In the genomic region with DNA sequence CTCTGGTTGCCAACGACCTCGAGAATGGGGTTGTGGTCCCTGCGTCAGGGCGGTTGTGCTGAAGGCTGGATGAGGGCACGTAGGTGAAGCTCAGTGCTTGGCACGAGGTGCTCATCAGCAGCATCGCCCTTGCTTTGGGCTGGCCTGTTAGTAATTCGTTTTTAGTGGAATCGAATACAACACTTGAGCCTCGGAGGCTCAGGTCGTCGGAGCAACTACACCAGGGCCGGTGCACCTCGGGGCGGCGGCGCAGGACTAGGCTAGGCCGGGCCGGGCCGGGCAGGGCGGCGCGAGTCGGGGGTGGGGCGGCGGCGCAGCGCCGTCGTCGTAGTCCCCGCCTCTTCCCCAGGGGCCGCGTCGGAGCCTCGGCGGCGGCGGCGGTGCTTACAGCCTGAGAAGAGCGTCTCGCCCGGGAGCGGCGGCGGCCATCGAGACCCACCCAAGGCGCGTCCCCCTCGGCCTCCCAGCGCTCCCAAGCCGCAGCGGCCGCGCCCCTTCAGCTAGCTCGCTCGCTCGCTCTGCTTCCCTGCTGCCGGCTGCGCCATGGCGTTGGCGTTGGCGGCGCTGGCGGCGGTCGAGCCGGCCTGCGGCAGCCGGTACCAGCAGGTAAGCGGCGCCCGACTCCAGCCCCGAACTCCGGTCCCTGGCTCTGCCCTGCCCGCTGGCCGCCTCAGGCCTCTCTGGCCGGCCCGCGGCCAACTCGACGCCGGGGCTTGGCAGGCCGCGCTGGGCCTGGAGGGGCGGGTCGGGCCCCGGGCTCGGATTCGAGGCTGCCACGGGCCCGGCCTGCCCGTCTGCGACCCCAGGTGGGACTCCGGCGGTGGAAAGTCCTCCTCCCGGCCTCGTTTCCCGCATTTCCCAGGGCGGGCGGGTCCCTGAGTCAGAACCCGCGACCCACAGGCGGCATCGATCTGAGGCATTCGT, we compare ENCODE assay signal across 8 cellular contexts. TPM values are rescaled to one million over a fixed set of nuclear protein-coding genes. Genes with fewer than 3 reads are reported as not detected.
A peak's percentile ranks its signal among the peaks of the same experiment; 100 is the strongest.
DNase-seq lines count a peak whose midpoint lies in the region; ATAC-seq and TF ChIP-seq lines count a peak whose summit lies in the region.

A gene with protein sequence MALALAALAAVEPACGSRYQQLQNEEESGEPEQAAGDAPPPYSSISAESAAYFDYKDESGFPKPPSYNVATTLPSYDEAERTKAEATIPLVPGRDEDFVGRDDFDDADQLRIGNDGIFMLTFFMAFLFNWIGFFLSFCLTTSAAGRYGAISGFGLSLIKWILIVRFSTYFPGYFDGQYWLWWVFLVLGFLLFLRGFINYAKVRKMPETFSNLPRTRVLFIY (plus strand): TSS at position 348 of the 924 bp plus-strand sequence. CDS start 196 bp downstream, at position 544.

- CTCF ChIA-PET in SK-N-SH (lab: Yijun Ruan, JAX), result interaction anchor here (0.8 to 3.9 kb wide), 16 partner anchors 10 to 121 kb away, joined by 3 to 35 read pairs (median 4); a partner anchor contains a TSS
- CTCF ChIA-PET in activated naive CD4-positive, alpha-beta T cell treated with anti-CD3 and anti-CD28 coated beads, Interleukin-2, amount 10 ng/mL, durations not matched to agents 7 days and 5 days (lab: Charles Lee), result interaction anchor here (0.8 to 5.0 kb wide), 14 partner anchors 13 to 417 kb away, joined by 3 to 45 read pairs (median 4); a partner anchor contains a TSS

- peak within 1 kb of the TSS; percentile 98 for H3K27ac Mint-ChIP-seq in activated naive CD4-positive, alpha-beta T cell treated with anti-CD3 and anti-CD28 coated beads, Interleukin-2, amount 10 ng/mL, durations not matched to agents 7 days and 5 days

- H2AFZ ChIP-seq in GM23248 (peak within 1 kb of the TSS; percentile 93), SK-N-SH (ENCODE audit: low read depth) (peak within 1 kb of the TSS; percentile 99)

- 2 to 3% methylated on average over 51 to 67 of the region's 106 CpGs for WGBS in GM23248 (ENCODE audit: low coverage in 1 of 2, low lambda C conversion rate in 2 of 2, missing lambda C conversion rate in 2 of 2), 2 experiments
- 21% methylated on average over 21 of the region's 106 CpGs for WGBS in SK-N-SH (ENCODE audit: low lambda C conversion rate)
- WGBS in suprapubic skin, result 5% methylated on average over 40 of the region's 106 CpGs

- H3K9ac ChIP-seq in ES-I3 (ENCODE audit: low read depth, low read length) (peak within 1 kb of the TSS; percentile 58), GM23248 (peak within 1 kb of the TSS; percentile 96), SK-N-SH (peak within 1 kb of the TSS; percentile 97)

- peaks cover 15% of the 10 kb centered on the region; the same call in 1 of the 2 replicates for H4K20me1 ChIP-seq in GM23248 (ENCODE audit: insufficient read depth)
- H4K20me1 ChIP-seq in SK-N-SH (ENCODE audit: insufficient read depth), result peaks cover 40% of the 10 kb centered on the region

- peak within 1 kb of the TSS; percentile 99 for H3K4me2 ChIP-seq in GM23248 (ENCODE audit: unreplicated experiment)
- H3K4me2 ChIP-seq in SK-N-SH, result peak within 1 kb of the TSS; percentile 95

- DNase-seq in GM23248 (peak; percentile 93), LHCN-M2 (ENCODE audit: low read depth) (peak; percentile 73), SK-N-SH (peak; percentile 93), globus pallidus (ENCODE audit: low spot score) (peak; percentile 83), omental fat pad (ENCODE audit: low spot score) (peak; percentile 48), suprapubic skin (ENCODE audit: low spot score in 2 of 2) (peak; percentile 87 to 90)
- DNase-seq in activated naive CD4-positive, alpha-beta T cell treated with anti-CD3 and anti-CD28 coated beads, Interleukin-2, amount 10 ng/mL, durations not matched to agents 7 days and 5 days, result peak; percentile 89

- no peaks in the 10 kb centered on the region for H3K9me3 ChIP-seq in ES-I3 (ENCODE audit: control insufficient read depth, insufficient read depth, low read length)
- no peaks in the 10 kb centered on the region for H3K9me3 ChIP-seq in GM23248 (ENCODE audit: low read depth)
- no peaks in the 10 kb centered on the region for H3K9me3 ChIP-seq in SK-N-SH
- H3K9me3 ChIP-seq in suprapubic skin, result no peaks in the 10 kb centered on the region

- H3K27ac ChIP-seq in GM23248 (peak within 1 kb of the TSS; percentile 91), SK-N-SH (ENCODE audit: low read depth in 2 of 2, low read length in 1 of 2) (peak within 1 kb of the TSS; percentile 85 to 93), suprapubic skin (peak within 1 kb of the TSS; percentile 95)

- in situ Hi-C loops in GM23248 (cut with MboI), result no loop called here

- TF ChIP-seq CTCF in SK-N-SH (IDR thresholded peaks at IDR 0.05) (no peak), omental fat pad (IDR thresholded peaks at IDR 0.05) (no peak), suprapubic skin (IDR thresholded peaks at IDR 0.05) (no peak)

- H3K4me1 ChIP-seq in ES-I3 (ENCODE audit: insufficient read depth, low read length), result no peaks in the 10 kb centered on the region
- peaks cover 18% of the 10 kb centered on the region for H3K4me1 ChIP-seq in GM23248 (ENCODE audit: insufficient read depth)
- H3K4me1 ChIP-seq in SK-N-SH (ENCODE audit: control insufficient read depth in 1 of 2, insufficient read depth in 2 of 2, low read depth in 1 of 2, low read length in 1 of 2), result peaks cover 5 to 12% of the 10 kb centered on the region in 2 experiments; a peak in 3 of 4 replicates
- peaks cover 51% of the 10 kb centered on the region for H3K4me1 ChIP-seq in suprapubic skin

- H3K36me3 ChIP-seq in ES-I3 (ENCODE audit: insufficient read depth, low read length) (peaks cover 2% of the 10 kb centered on the region; the same call in 1 of the 2 replicates), GM23248 (ENCODE audit: low read depth) (no peaks in the 10 kb centered on the region), SK-N-SH (replicated peaks in 1 of 2; ENCODE audit: control insufficient read depth in 1 of 2, insufficient read depth in 2 of 2, low read length in 1 of 2) (peaks cover 6 to 9% of the 10 kb centered on the region in 2 experiments), suprapubic skin (no peaks in the 10 kb centered on the region)

- peaks cover 45% of the 10 kb centered on the region for H3F3A ChIP-seq in GM23248 (ENCODE audit: insufficient read depth)
- peaks cover 7% of the 10 kb centered on the region for H3F3A ChIP-seq in SK-N-SH (replicated peaks; ENCODE audit: insufficient read depth)

- no peaks in the 10 kb centered on the region for H3K27me3 Mint-ChIP-seq in activated naive CD4-positive, alpha-beta T cell treated with anti-CD3 and anti-CD28 coated beads, Interleukin-2, amount 10 ng/mL, durations not matched to agents 7 days and 5 days

- peak within 1 kb of the TSS; percentile 94 for H3K4me3 ChIP-seq in GM23248
- H3K4me3 ChIP-seq in SK-N-SH (ENCODE audit: low read depth in 2 of 2, low read length in 1 of 2), result peak within 1 kb of the TSS; percentile 90 to 98
- peak within 1 kb of the TSS; percentile 63 for H3K4me3 ChIP-seq in suprapubic skin

- peak within 1 kb of the TSS; percentile 97 for H3K4me3 Mint-ChIP-seq in activated naive CD4-positive, alpha-beta T cell treated with anti-CD3 and anti-CD28 coated beads, Interleukin-2, amount 10 ng/mL, durations not matched to agents 7 days and 5 days

- H3K9me2 ChIP-seq in GM23248 (ENCODE audit: insufficient read depth) (no peaks in the 10 kb centered on the region), SK-N-SH (no peaks in the 10 kb centered on the region)

- H3K9me3 Mint-ChIP-seq in activated naive CD4-positive, alpha-beta T cell treated with anti-CD3 and anti-CD28 coated beads, Interleukin-2, amount 10 ng/mL, durations not matched to agents 7 days and 5 days, result no peaks in the 10 kb centered on the region

- H3K27me3 ChIP-seq in GM23248 (replicated peaks; ENCODE audit: insufficient read depth) (no peaks in the 10 kb centered on the region), SK-N-SH (ENCODE audit: insufficient read depth) (no peaks in the 10 kb centered on the region), suprapubic skin (no peaks in the 10 kb centered on the region)

- H3K36me3 Mint-ChIP-seq in activated naive CD4-positive, alpha-beta T cell treated with anti-CD3 and anti-CD28 coated beads, Interleukin-2, amount 10 ng/mL, durations not matched to agents 7 days and 5 days, result peaks cover 25% of the 10 kb centered on the region

- TF ChIP-seq RAD21 in SK-N-SH (IDR thresholded peaks at IDR 0.05; ENCODE audit: low read length), result peak; percentile 24; the same call in 1 of the 2 replicates

- peak in 1 of 2 donors; percentile 84 for TF ChIP-seq POLR2A in suprapubic skin (IDR thresholded peaks at IDR 0.05)

- H3K79me2 ChIP-seq in GM23248 (ENCODE audit: insufficient read depth) (peaks cover 47% of the 10 kb centered on the region), SK-N-SH (ENCODE audit: insufficient read depth) (peaks cover 49% of the 10 kb centered on the region)

- TF ChIP-seq EP300 in SK-N-SH (IDR thresholded peaks at IDR 0.05; ENCODE audit: borderline replicate concordance in 1 of 2, low read depth in 1 of 2, low read length in 1 of 2) (peak in 1 of 2 experiments; percentile 39; a peak in 1 of 4 replicates), suprapubic skin (IDR thresholded peaks at IDR 0.05) (no peak)

- POLR2A ChIA-PET in SK-N-SH (lab: Yijun Ruan, JAX), result interaction anchor here (0.5 to 1.0 kb wide), 3 partner anchors 55 to 96 kb away, joined by 3 read pairs; a partner anchor contains a TSS

- ATAC-seq in omental fat pad (ENCODE audit: low FRiP score), result peak; percentile 97

- H3K4me1 Mint-ChIP-seq in activated naive CD4-positive, alpha-beta T cell treated with anti-CD3 and anti-CD28 coated beads, Interleukin-2, amount 10 ng/mL, durations not matched to agents 7 days and 5 days, result peaks cover 77% of the 10 kb centered on the region

TF ChIP-seq in SK-N-SH, 30 proteins besides CTCF, POLR2A, EP300 and RAD21 (continues in another document):
- TF ChIP-seq NRF1 (IDR thresholded peaks at IDR 0.05; ENCODE audit: low read depth, low read length) (peak; percentile 51; the same call in 1 of the 2 replicates), YY1 (IDR thresholded peaks at IDR 0.05; ENCODE audit: low read depth) (peak; percentile 47; the same call in 1 of the 2 replicates), FOSL2 (IDR thresholded peaks at IDR 0.05; ENCODE audit: borderline replicate concordance, low read depth) (no peak), MXI1 (IDR thresholded peaks at IDR 0.05; ENCODE audit: low read depth, low read length) (0 out of 2 replicates have a peak, but pooled peaks have one; percentile 17)
- TF ChIP-seq, protein P1, sequence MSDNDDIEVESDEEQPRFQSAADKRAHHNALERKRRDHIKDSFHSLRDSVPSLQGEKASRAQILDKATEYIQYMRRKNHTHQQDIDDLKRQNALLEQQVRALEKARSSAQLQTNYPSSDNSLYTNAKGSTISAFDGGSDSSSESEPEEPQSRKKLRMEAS (IDR thresholded peaks at IDR 0.05; ENCODE audit: low read depth), result peak; percentile 56

RNA-seq across cellular contexts. Expression of the gene that starts here (rescaled TPM):
- 55.2 and 57.5 TPM in 2 replicates for total RNA-seq in GM23248 (2014; rRNA removed; shearing (Covaris generic))
- polyA plus RNA-seq in GM23248 (2016; fragmentation: Nextera tagmentation; extraction: Ambion mirVana) (75.3 and 76.4 TPM in 2 replicates), SK-N-SH (2012; rRNA removed) (25.5 and 40.0 TPM in 2 replicates)
- total RNA-seq in LHCN-M2 (2014; rRNA removed) (37.0 and 43.5 TPM in 2 replicates), omental fat pad (10 to 100 TPM; 60.4 to 73.6 (median 64.6) TPM), suprapubic skin (100 to 1,000 TPM in 1 of 4 donors, 10 to 100 TPM in 3; 57.8 to 116 (median 75.7) TPM)
- polyA plus RNA-seq in LHCN-M2 (2012), result 27.4 TPM
- 41.1 and 41.8 TPM in 2 replicates for polyA plus RNA-seq in SK-N-SH (2012; cell fraction: cytosol; rRNA removed)
- polyA plus RNA-seq in SK-N-SH (2012; cell fraction: nucleus; rRNA removed), result 25.1 and 27.1 TPM in 2 replicates

Comparison
In these comparisons a context has a peak if more than half of its experiments do, and no peak if none do; other contexts are left out.
1. Peak in every context shown above with its lines: DNase-seq, ATAC-seq, H3K4me3 ChIP-seq and H3K27ac ChIP-seq.